In the genomic region with DNA sequence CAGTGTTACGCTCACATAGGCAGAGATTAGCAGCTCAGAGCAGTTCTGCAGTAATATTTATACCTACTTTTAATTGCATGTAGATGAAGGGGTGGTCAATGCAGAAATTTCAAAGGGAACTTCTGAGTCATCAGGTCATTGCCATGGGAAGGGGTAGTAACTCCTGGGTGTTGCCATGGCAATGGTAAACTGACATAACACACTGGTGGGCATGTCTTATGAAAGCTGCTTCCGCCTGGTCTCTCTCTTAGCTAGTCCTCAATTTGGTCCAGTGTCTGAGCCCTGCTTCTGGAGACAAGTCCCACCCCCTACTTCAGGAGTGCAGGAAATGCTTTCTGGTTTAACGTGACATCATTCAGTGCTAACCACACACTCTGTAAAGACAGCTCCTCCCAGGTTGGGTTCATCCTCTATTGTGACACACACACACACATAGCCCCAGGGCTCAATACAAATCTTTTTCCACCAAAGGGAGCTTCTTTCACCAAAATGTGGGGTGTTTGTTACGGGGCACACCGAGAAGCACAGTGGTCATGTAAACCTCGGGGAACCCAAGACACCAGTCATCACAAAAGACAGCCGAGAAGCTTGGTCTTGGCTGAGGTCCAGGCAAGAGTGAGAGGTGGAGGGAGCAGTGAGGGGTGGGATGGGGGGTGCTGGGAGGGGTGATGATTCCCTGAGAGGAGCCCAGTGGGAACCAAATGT, we compare ENCODE assay signal across 1 cellular context.
TF ChIP-seq lines count a peak whose summit lies in the region.

No MANE protein-coding gene starts in this region.

TF ChIP-seq in SK-N-SH treated with all-trans-retinoic acid at 6 μM for 48 hours, 23 proteins besides CTCF, POLR2A, EP300 and RAD21 (continued from another document):
- TF ChIP-seq, protein P1, sequence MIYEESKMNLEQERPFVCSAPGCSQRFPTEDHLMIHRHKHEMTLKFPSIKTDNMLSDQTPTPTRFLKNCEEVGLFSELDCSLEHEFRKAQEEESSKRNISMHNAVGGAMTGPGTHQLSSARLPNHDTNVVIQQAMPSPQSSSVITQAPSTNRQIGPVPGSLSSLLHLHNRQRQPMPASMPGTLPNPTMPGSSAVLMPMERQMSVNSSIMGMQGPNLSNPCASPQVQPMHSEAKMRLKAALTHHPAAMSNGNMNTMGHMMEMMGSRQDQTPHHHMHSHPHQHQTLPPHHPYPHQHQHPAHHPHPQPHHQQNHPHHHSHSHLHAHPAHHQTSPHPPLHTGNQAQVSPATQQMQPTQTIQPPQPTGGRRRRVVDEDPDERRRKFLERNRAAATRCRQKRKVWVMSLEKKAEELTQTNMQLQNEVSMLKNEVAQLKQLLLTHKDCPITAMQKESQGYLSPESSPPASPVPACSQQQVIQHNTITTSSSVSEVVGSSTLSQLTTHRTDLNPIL (CRISPR knock-in tag; IDR thresholded peaks at IDR 0.05; ENCODE audit: low read depth) = no peak
- TF ChIP-seq CSDC2 (CRISPR knock-in tag; IDR thresholded peaks at IDR 0.05) (no peak), CSRNP3 (CRISPR knock-in tag; IDR thresholded peaks at IDR 0.05) (no peak), ZNF70 (CRISPR knock-in tag; IDR thresholded peaks at IDR 0.05) (no peak)
- TF ChIP-seq, protein P2, sequence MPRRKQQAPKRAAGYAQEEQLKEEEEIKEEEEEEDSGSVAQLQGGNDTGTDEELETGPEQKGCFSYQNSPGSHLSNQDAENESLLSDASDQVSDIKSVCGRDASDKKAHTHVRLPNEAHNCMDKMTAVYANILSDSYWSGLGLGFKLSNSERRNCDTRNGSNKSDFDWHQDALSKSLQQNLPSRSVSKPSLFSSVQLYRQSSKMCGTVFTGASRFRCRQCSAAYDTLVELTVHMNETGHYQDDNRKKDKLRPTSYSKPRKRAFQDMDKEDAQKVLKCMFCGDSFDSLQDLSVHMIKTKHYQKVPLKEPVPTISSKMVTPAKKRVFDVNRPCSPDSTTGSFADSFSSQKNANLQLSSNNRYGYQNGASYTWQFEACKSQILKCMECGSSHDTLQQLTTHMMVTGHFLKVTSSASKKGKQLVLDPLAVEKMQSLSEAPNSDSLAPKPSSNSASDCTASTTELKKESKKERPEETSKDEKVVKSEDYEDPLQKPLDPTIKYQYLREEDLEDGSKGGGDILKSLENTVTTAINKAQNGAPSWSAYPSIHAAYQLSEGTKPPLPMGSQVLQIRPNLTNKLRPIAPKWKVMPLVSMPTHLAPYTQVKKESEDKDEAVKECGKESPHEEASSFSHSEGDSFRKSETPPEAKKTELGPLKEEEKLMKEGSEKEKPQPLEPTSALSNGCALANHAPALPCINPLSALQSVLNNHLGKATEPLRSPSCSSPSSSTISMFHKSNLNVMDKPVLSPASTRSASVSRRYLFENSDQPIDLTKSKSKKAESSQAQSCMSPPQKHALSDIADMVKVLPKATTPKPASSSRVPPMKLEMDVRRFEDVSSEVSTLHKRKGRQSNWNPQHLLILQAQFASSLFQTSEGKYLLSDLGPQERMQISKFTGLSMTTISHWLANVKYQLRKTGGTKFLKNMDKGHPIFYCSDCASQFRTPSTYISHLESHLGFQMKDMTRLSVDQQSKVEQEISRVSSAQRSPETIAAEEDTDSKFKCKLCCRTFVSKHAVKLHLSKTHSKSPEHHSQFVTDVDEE (CRISPR knock-in tag; IDR thresholded peaks at IDR 0.05) = no peak
